Comparison of ENCODE assay signal across 8 cellular contexts in the genomic region with DNA sequence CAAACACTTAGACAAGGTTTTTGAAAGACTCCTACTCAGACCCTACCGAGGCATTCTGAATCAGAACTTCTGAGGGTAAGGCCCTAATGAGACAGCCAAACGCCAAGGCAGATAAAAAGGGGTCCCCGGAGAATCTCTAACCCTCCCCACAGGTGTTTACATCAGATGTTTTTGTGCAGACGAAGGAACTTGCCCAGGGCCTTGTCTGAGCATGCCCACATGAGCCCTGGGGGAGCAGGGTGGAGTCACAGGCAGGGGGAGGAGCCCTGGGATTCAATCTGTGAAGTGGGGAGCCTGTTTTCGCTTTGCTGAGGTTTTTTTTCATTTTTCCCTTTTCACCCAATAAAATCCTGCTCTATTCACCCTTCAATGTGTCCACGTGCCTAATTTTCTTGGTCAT.
A peak's percentile ranks its signal among the peaks of the same experiment; 100 is the strongest.
DNase-seq lines count a peak whose midpoint lies in the region; ATAC-seq, FAIRE-seq and TF ChIP-seq lines count a peak whose summit lies in the region.

No MANE protein-coding gene starts in this region.

- DNase-seq in activated CD4-positive, alpha-beta T cell treated with anti-CD3 and anti-CD28 coated beads for 36 hours: peak; percentile 82
- no peak for DNase-seq in endothelial cell of umbilical vein (ENCODE audit: low read depth, low spot score)
- peak; percentile 49 to 64 for DNase-seq in stimulated activated CD4-positive, alpha-beta T cell treated with anti-CD3 and anti-CD28 coated beads, Interleukin-4, amount 100 ng/mL, for 48 hours (ENCODE audit: low read depth in 2 of 2)
- DNase-seq in KG1 (lab: John Stamatoyannopoulos, UW): no peak
- no peak for DNase-seq in NCI-H345 treated with DMSO at 0.1 percent for 48 hours (lab: John Stamatoyannopoulos, UW; ENCODE audit: unreplicated experiment)

- H3K4me3 ChIP-seq in endothelial cell of umbilical vein (replicated peaks in 1 of 3; ENCODE audit: insufficient read depth in 1 of 3, low read depth in 1 of 3, low read length in 3 of 3): no peak overlapping the region

- H3K9me3 ChIP-seq in endothelial cell of umbilical vein (replicated peaks; ENCODE audit: control insufficient read depth, insufficient read depth, low read length): no peaks in the 10 kb centered on the region

- CTCF ChIA-PET in activated CD4-positive, alpha-beta T cell treated with anti-CD3 and anti-CD28 coated beads for 36 hours (lab: Charles Lee): interaction anchor here (0.9 kb wide), 1 partner anchor 29 kb away, joined by 3 read pairs; no protein-coding TSS in a partner anchor
- CTCF ChIA-PET in endothelial cell of umbilical vein (lab: Charles Lee): interaction anchor here (0.6 to 1.1 kb wide), 5 partner anchors 10 to 423 kb away, joined by 3 to 4 read pairs (median 3); a partner anchor contains a TSS

- intact Hi-C loops in activated CD4-positive, alpha-beta T cell treated with anti-CD3 and anti-CD28 coated beads for 36 hours (cut with DNase I, micrococcal nuclease): loop anchor here (1.0 to 5.0 kb wide), 7 partner anchors 30 to 118 kb away; a partner anchor contains a TSS
- intact Hi-C loops in endothelial cell of umbilical vein (cut with micrococcal nuclease): loop anchor here (2.0 kb wide), 1 partner anchor 46 kb away; no protein-coding TSS in a partner anchor

- TF ChIP-seq POLR2A in endothelial cell of umbilical vein (IDR thresholded peaks at IDR 0.05; ENCODE audit: low read depth, low read length): no peak

- H3K36me3 ChIP-seq in endothelial cell of umbilical vein (ENCODE audit: control insufficient read depth in 2 of 2, extremely low read depth in 1 of 2, insufficient read depth in 2 of 2, low read length in 2 of 2): no peaks in the 10 kb centered on the region

- FAIRE-seq in endothelial cell of umbilical vein (lab: Jason Lieb, UNC): no peak

- H3K27ac Mint-ChIP-seq in activated CD4-positive, alpha-beta T cell treated with anti-CD3 and anti-CD28 coated beads for 36 hours: peak overlapping the region; percentile 96

- H3K79me2 ChIP-seq in endothelial cell of umbilical vein (ENCODE audit: control insufficient read depth, insufficient read depth, low read length): no peaks in the 10 kb centered on the region

- no peaks in the 10 kb centered on the region for H4K20me1 ChIP-seq in endothelial cell of umbilical vein (replicated peaks; ENCODE audit: control insufficient read depth, extremely low read depth, insufficient read depth, low read length)

- no peaks in the 10 kb centered on the region for H3K9me1 ChIP-seq in endothelial cell of umbilical vein (replicated peaks; ENCODE audit: control insufficient read depth, extremely low read depth, insufficient read depth, low read length)

- no TSS peak for BruUV-seq in endothelial cell of umbilical vein (replicated peaks; lab: Mats Ljungman, UMichigan)

- ATAC-seq in HG02870 (IDR thresholded peaks at IDR 0.05; ENCODE audit: unreplicated experiment): peak; percentile 47
- peak; percentile 81 for ATAC-seq in activated CD4-positive, alpha-beta T cell treated with anti-CD3 and anti-CD28 coated beads for 36 hours
- ATAC-seq in GM19397 (IDR thresholded peaks at IDR 0.05; ENCODE audit: unreplicated experiment): no peak
- no peak for ATAC-seq in HG03432 (IDR thresholded peaks at IDR 0.05; ENCODE audit: unreplicated experiment)

- no peaks in the 10 kb centered on the region for H3K27me3 ChIP-seq in endothelial cell of umbilical vein (ENCODE audit: control insufficient read depth in 2 of 2, insufficient read depth in 2 of 2, low read length in 2 of 2)

- peak overlapping the region; percentile 74 for H2AFZ ChIP-seq in endothelial cell of umbilical vein (ENCODE audit: low read depth, low read length)

- no peak overlapping the region for H3K9ac ChIP-seq in endothelial cell of umbilical vein (replicated peaks; ENCODE audit: extremely low read depth, insufficient read depth, low read length)

- POLR2A ChIA-PET in activated CD4-positive, alpha-beta T cell treated with anti-CD3 and anti-CD28 coated beads for 36 hours (lab: Charles Lee): no interaction called here
- POLR2A ChIA-PET in endothelial cell of umbilical vein (lab: Charles Lee): interaction anchor here (1.0 kb wide), 1 partner anchor 77 kb away, joined by 3 read pairs; a partner anchor contains a TSS

- TF ChIP-seq CTCF in endothelial cell of umbilical vein (IDR thresholded peaks at IDR 0.05; ENCODE audit: extremely low read depth in 1 of 2, insufficient read depth in 1 of 2, low read depth in 1 of 2, low read length in 2 of 2): no peak

- peak overlapping the region; percentile 54 for H3K4me3 Mint-ChIP-seq in activated CD4-positive, alpha-beta T cell treated with anti-CD3 and anti-CD28 coated beads for 36 hours

- no peaks in the 10 kb centered on the region for H3K27me3 Mint-ChIP-seq in activated CD4-positive, alpha-beta T cell treated with anti-CD3 and anti-CD28 coated beads for 36 hours

- H3K4me2 ChIP-seq in endothelial cell of umbilical vein (ENCODE audit: insufficient read depth, low read length): peak overlapping the region; percentile 52

- dilution Hi-C loops in endothelial cell of umbilical vein (cut with MboI; ENCODE audit: extremely low pct_ligation_motif_present, low sequenced_read_pairs): no loop called here

- peaks cover 89% of the 10 kb centered on the region for H3K4me1 Mint-ChIP-seq in activated CD4-positive, alpha-beta T cell treated with anti-CD3 and anti-CD28 coated beads for 36 hours

- H3K4me1 ChIP-seq in endothelial cell of umbilical vein (ENCODE audit: control insufficient read depth, extremely low read depth, insufficient read depth, low read length): peaks cover 19% of the 10 kb centered on the region

- no peaks in the 10 kb centered on the region for H3K36me3 Mint-ChIP-seq in activated CD4-positive, alpha-beta T cell treated with anti-CD3 and anti-CD28 coated beads for 36 hours (ENCODE audit: low read depth)

- H3K27ac ChIP-seq in endothelial cell of umbilical vein (ENCODE audit: insufficient read depth, low read depth, low read length): peak overlapping the region; percentile 73

- H3K9me3 Mint-ChIP-seq in activated CD4-positive, alpha-beta T cell treated with anti-CD3 and anti-CD28 coated beads for 36 hours (ENCODE audit: low read depth): no peaks in the 10 kb centered on the region

TF ChIP-seq in endothelial cell of umbilical vein, 7 proteins besides CTCF, POLR2A, EP300 and RAD21:
- TF ChIP-seq MYC (IDR thresholded peaks at IDR 0.05; ENCODE audit: low read depth, low read length): no peak
- TF ChIP-seq EZH2 (IDR thresholded peaks at IDR 0.05; ENCODE audit: borderline replicate concordance, low read depth, low read length, severe bottlenecking): no peak
- TF ChIP-seq, protein P1, sequence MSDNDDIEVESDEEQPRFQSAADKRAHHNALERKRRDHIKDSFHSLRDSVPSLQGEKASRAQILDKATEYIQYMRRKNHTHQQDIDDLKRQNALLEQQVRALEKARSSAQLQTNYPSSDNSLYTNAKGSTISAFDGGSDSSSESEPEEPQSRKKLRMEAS (IDR thresholded peaks at IDR 0.05; ENCODE audit: insufficient read depth, insufficient read length): no peak
- TF ChIP-seq POLR2AphosphoS5 (IDR thresholded peaks at IDR 0.05; ENCODE audit: insufficient read depth, low read depth, low read length): no peak
- no peak for TF ChIP-seq JUN (IDR thresholded peaks at IDR 0.05; ENCODE audit: borderline replicate concordance, insufficient read depth, insufficient read length, low read depth)
- no peak for TF ChIP-seq FOS (IDR thresholded peaks at IDR 0.05; ENCODE audit: borderline replicate concordance, insufficient read depth, low read length)
- TF ChIP-seq GATA2 (IDR thresholded peaks at IDR 0.05; ENCODE audit: insufficient read depth, insufficient read length, low read depth, low read length): no peak

Comparison
In these comparisons a context has a peak if more than half of its experiments do, and no peak if none do; other contexts are left out.
1. ATAC-seq: peak in HG02870 (single experiment) and activated CD4-positive, alpha-beta T cell treated with anti-CD3 and anti-CD28 coated beads for 36 hours (single experiment); none in GM19397 (single experiment) and HG03432 (single experiment).
2. DNase-seq: peak in activated CD4-positive, alpha-beta T cell treated with anti-CD3 and anti-CD28 coated beads for 36 hours (single experiment) and stimulated activated CD4-positive, alpha-beta T cell treated with anti-CD3 and anti-CD28 coated beads, Interleukin-4, amount 100 ng/mL, for 48 hours (2 of 2); none in endothelial cell of umbilical vein (single experiment), KG1 (single experiment) and NCI-H345 treated with DMSO at 0.1 percent for 48 hours (single experiment).